In the genomic region with DNA sequence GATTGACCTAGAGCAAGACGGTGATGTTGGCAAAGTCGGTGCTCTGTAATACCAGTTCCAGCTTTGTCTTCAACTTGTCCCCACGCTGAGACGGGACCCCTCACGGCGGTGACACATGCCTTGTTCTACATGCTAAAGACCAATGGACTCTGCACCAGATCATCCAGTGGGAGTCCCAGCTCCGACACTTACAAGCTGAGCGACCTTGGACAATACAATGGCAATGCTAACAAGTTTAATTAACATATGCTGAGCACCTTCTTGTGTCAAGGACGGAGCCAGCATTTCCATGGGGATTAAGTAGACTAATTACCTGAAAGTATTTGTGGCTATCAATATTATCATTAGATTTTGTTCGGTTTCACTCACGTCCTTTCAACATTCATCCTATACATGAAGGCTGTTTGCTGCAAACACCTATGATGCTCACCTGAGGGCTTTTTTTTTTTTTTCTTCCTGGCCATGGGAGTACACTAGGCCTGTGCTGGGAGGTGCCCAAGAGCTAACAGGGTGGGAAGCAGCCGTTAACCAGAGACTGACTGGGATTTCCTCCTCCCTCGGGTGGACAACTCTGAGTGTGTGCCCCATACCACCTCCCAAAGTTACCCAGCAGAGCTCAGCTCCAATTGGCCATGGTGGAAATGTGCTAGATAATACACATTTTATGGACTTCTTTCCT, we compare ENCODE assay signal across 1 cellular context.
TF ChIP-seq lines count a peak whose summit lies in the region.

No MANE protein-coding gene starts in this region.

TF ChIP-seq in H1, 55 proteins besides CTCF, POLR2A, EP300 and RAD21:
- no peak for TF ChIP-seq KDM4A (IDR thresholded peaks at IDR 0.05; ENCODE audit: low read depth, low read length, severe bottlenecking)
- TF ChIP-seq BCL11A (IDR thresholded peaks at IDR 0.05; ENCODE audit: low read depth in 2 of 2, low read length in 2 of 2), result no peak
- TF ChIP-seq NRF1 (IDR thresholded peaks at IDR 0.05; ENCODE audit: low read depth, low read length), result no peak
- TF ChIP-seq, protein P1, sequence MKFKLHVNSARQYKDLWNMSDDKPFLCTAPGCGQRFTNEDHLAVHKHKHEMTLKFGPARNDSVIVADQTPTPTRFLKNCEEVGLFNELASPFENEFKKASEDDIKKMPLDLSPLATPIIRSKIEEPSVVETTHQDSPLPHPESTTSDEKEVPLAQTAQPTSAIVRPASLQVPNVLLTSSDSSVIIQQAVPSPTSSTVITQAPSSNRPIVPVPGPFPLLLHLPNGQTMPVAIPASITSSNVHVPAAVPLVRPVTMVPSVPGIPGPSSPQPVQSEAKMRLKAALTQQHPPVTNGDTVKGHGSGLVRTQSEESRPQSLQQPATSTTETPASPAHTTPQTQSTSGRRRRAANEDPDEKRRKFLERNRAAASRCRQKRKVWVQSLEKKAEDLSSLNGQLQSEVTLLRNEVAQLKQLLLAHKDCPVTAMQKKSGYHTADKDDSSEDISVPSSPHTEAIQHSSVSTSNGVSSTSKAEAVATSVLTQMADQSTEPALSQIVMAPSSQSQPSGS (IDR thresholded peaks at IDR 0.05; ENCODE audit: low read length), result no peak
- no peak for TF ChIP-seq NANOG (IDR thresholded peaks at IDR 0.05; ENCODE audit: insufficient read depth, low read depth, low read length, poor library complexity, severe bottlenecking)
- TF ChIP-seq PHF8 (conservative IDR thresholded peaks at IDR 0.05; ENCODE audit: low read depth, low read length), result no peak
- no peak for TF ChIP-seq GABPA (IDR thresholded peaks at IDR 0.05; ENCODE audit: borderline replicate concordance, insufficient read depth, low read length)
- TF ChIP-seq BACH1 (IDR thresholded peaks at IDR 0.05; ENCODE audit: low read length), result no peak
- no peak for TF ChIP-seq SIN3A (conservative IDR thresholded peaks at IDR 0.05 in 1 of 2, IDR thresholded peaks at IDR 0.05 in 1 of 2; ENCODE audit: low read depth in 1 of 2, low read length in 2 of 2)
- no peak for TF ChIP-seq FOSL1 (IDR thresholded peaks at IDR 0.05; ENCODE audit: insufficient read depth, low read depth, low read length)
- TF ChIP-seq POLR2AphosphoS5 (IDR thresholded peaks at IDR 0.05; ENCODE audit: low read depth, low read length), result no peak
- TF ChIP-seq, protein P2, sequence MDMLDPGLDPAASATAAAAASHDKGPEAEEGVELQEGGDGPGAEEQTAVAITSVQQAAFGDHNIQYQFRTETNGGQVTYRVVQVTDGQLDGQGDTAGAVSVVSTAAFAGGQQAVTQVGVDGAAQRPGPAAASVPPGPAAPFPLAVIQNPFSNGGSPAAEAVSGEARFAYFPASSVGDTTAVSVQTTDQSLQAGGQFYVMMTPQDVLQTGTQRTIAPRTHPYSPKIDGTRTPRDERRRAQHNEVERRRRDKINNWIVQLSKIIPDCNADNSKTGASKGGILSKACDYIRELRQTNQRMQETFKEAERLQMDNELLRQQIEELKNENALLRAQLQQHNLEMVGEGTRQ (IDR thresholded peaks at IDR 0.05; ENCODE audit: low read length), result no peak
- TF ChIP-seq RBBP5 (IDR thresholded peaks at IDR 0.05; ENCODE audit: borderline replicate concordance, low read depth, low read length), result no peak
- TF ChIP-seq EZH2 (IDR thresholded peaks at IDR 0.05; ENCODE audit: low read depth, low read length, severe bottlenecking), result no peak
- TF ChIP-seq HDAC2 (IDR thresholded peaks at IDR 0.05; ENCODE audit: borderline replicate concordance in 1 of 2, low read depth in 2 of 2, low read length in 2 of 2), result no peak
- TF ChIP-seq RFX5 (IDR thresholded peaks at IDR 0.05; ENCODE audit: borderline replicate concordance, low read depth, low read length), result no peak
- no peak for TF ChIP-seq TEAD4 (IDR thresholded peaks at IDR 0.05; ENCODE audit: low read depth, low read length)
- no peak for TF ChIP-seq KDM1A (IDR thresholded peaks at IDR 0.05; ENCODE audit: borderline replicate concordance, low read length)
- no peak for TF ChIP-seq SAP30 (IDR thresholded peaks at IDR 0.05; ENCODE audit: insufficient read depth, insufficient replicate concordance, low read length)
